Comparison of ENCODE assay signal across 8 cellular contexts in the genomic region with DNA sequence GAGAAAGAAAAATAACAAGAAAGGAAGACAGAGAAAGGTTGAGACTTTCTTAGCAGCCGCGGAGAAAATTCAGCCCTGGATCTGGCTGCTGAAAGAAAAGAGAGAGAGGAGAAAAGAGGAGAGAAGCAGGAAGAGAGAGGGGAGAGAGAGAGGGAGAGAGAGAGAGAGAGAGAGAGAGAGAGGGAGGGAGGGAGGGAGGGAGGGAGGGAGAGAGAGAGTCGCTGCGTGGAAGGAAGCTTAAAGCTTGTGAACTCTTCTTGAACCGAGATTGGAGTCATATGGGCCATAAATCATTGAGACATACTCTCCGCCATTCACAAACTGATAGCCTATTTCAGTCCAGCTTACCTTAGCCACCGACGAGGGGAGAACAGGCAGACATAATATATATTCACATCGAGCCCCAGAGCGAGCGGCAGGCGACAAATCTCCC. TPM values are rescaled to one million over a fixed set of nuclear protein-coding genes. Genes with fewer than 3 reads are reported as not detected.
DNase-seq lines count a peak whose midpoint lies in the region; ATAC-seq lines count a peak whose summit lies in the region.

No MANE protein-coding gene starts in this region.

- H3K27me3 Mint-ChIP-seq in effector memory CD8-positive, alpha-beta T cell: no peaks in the 10 kb centered on the region
- peaks cover 49 to 80% (median 74%) of the 10 kb centered on the region in 3 donors for H3K27me3 Mint-ChIP-seq in naive B cell

- no peaks in the 10 kb centered on the region for H3K4me1 Mint-ChIP-seq in effector memory CD8-positive, alpha-beta T cell (ENCODE audit: low read depth in 2 of 2)
- peaks cover 9 to 18% (median 11%) of the 10 kb centered on the region in 3 donors for H3K4me1 Mint-ChIP-seq in naive B cell

- ATAC-seq in effector memory CD8-positive, alpha-beta T cell (replicated peaks): peak; percentile 35
- peak; percentile 30 to 46 for ATAC-seq in naive B cell (ENCODE audit: low read depth in 2 of 2)
- no peak for ATAC-seq in HG02970 (IDR thresholded peaks at IDR 0.05; ENCODE audit: low FRiP score, unreplicated experiment)
- no peak for ATAC-seq in GM18870 (IDR thresholded peaks at IDR 0.05; ENCODE audit: unreplicated experiment)

- no peak overlapping the region for H3K27ac Mint-ChIP-seq in effector memory CD8-positive, alpha-beta T cell
- peak overlapping the region in 3 of 6 donors; percentile 5 to 36 (median 19) for H3K27ac Mint-ChIP-seq in naive B cell

- no peaks in the 10 kb centered on the region for H3K9me3 Mint-ChIP-seq in effector memory CD8-positive, alpha-beta T cell
- H3K9me3 Mint-ChIP-seq in naive B cell: no peaks in the 10 kb centered on the region

- peaks cover 3% of the 10 kb centered on the region for H3K36me3 Mint-ChIP-seq in effector memory CD8-positive, alpha-beta T cell (ENCODE audit: insufficient read depth)
- H3K36me3 Mint-ChIP-seq in naive B cell: no peaks in the 10 kb centered on the region

- peak overlapping the region; percentile 0 to 66 for H3K4me3 Mint-ChIP-seq in effector memory CD8-positive, alpha-beta T cell
- peak overlapping the region in 7 of 8 donors; percentile 54 to 90 (median 78) for H3K4me3 Mint-ChIP-seq in naive B cell

- peak; percentile 49 for DNase-seq in NCI-H146 (lab: John Stamatoyannopoulos, UW)
- DNase-seq in NCI-H146 treated with DMSO at 0.1 percent for 48 hours (lab: John Stamatoyannopoulos, UW; ENCODE audit: unreplicated experiment): no peak
- DNase-seq in NCI-H510A treated with DMSO at 0.1 percent for 48 hours (lab: John Stamatoyannopoulos, UW): peak; percentile 88
- DNase-seq in effector memory CD8-positive, alpha-beta T cell: no peak
- DNase-seq in naive B cell: no peak
- no peak for DNase-seq in RPMI8226

RNA-seq across cellular contexts. Expression of a gene that starts 10.3 kb away (rescaled TPM):
- 1 to 10 TPM; 2.3 to 9.3 (median 5.5) TPM for polyA plus RNA-seq in naive B cell (ENCODE audit: low read depth in 6 of 6)

RNA-seq across cellular contexts. Expression of a gene that starts 23.0 kb away (rescaled TPM):
- under 1 TPM in 2 of 6 donors, not detected in 4; 0.07 to 0.25 TPM for polyA plus RNA-seq in naive B cell (ENCODE audit: low read depth in 6 of 6)

RNA-seq across cellular contexts. Expression of a gene that starts 24.4 kb away (rescaled TPM):
- not detected for polyA plus RNA-seq in naive B cell (ENCODE audit: low read depth in 6 of 6)

RNA-seq across cellular contexts. Expression of a gene that starts 34.8 kb away (rescaled TPM):
- under 1 TPM in 1 of 6 donors, not detected in 5; 0.05 TPM for polyA plus RNA-seq in naive B cell (ENCODE audit: low read depth in 6 of 6)

RNA-seq across cellular contexts. Expression of a gene that starts 38.4 kb away (rescaled TPM):
- not detected for polyA plus RNA-seq in naive B cell (ENCODE audit: low read depth in 6 of 6)

Comparison
In these comparisons a context has a peak if more than half of its experiments do, and no peak if none do; other contexts are left out.
1. DNase-seq: peak in NCI-H146 (single experiment) and NCI-H510A treated with DMSO at 0.1 percent for 48 hours (single experiment); none in NCI-H146 treated with DMSO at 0.1 percent for 48 hours (single experiment), effector memory CD8-positive, alpha-beta T cell (0 of 3), naive B cell (single experiment) and RPMI8226 (single experiment).
2. ATAC-seq: peak in effector memory CD8-positive, alpha-beta T cell (single experiment) and naive B cell (2 of 2); none in HG02970 (single experiment) and GM18870 (single experiment).